21 cellular contexts compared by ENCODE assay signal in the genomic region with DNA sequence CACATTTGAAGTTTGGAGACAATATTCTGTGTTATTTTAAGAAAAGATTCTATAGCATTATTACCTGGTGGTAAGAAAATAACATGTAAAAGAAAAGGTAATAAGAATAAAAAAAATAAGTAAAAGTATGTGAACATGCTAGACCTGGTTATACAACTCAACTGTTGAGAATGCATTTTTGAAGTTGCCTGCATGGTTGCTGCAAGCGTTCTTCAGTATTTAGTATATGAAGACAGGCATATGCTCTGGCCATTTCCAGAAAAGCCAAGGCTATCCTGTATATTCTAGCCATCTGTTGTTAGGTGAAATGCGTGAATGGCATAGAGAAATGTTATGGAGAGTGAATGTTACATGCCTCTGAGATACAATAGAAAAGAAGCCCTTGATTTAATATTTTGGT.
"Had no signal": no experiment of that assay in that cellular context is flagged by ENCODE, and none has a peak within 500 bp of the region (broad histone marks: within the 10 kb centered on the region; RNA-seq: fewer than 3 reads in every experiment).

No MANE protein-coding gene starts in this region.

- H3K4me1 Mint-ChIP-seq: stimulated activated effector memory CD8-positive, alpha-beta T cell treated with anti-CD3 and anti-CD28 coated beads, Interleukin-12 subunit alpha, Interleukin-12 subunit beta, amount 100 ng/mL, for 72 hours had no signal

- H3K4me1 ChIP-seq: prostate gland, testis, upper lobe of right lung had no signal

- ATAC-seq: esophagus mucosa; gastrocnemius medialis; left cardiac atrium; naive thymus-derived CD8-positive, alpha-beta T cell; sciatic nerve; stimulated activated effector memory CD8-positive, alpha-beta T cell treated with anti-CD3 and anti-CD28 coated beads, Interleukin-12 subunit alpha, Interleukin-12 subunit beta, amount 100 ng/mL, for 72 hours; stimulated activated naive CD8-positive, alpha-beta T cell treated with anti-CD3 and anti-CD28 coated beads, Interleukin-15, Interleukin-2, amounts not matched to agents 100 U/mL and 50 U/mL, for 24 hours; upper lobe of right lung had no signal

- H3K27ac Mint-ChIP-seq: naive thymus-derived CD8-positive, alpha-beta T cell; nephron progenitor cell; stimulated activated effector memory CD8-positive, alpha-beta T cell treated with anti-CD3 and anti-CD28 coated beads, Interleukin-12 subunit alpha, Interleukin-12 subunit beta, amount 100 ng/mL, for 72 hours had no signal

- H3K9me3 Mint-ChIP-seq: naive thymus-derived CD8-positive, alpha-beta T cell; nephron progenitor cell; stimulated activated effector memory CD8-positive, alpha-beta T cell treated with anti-CD3 and anti-CD28 coated beads, Interleukin-12 subunit alpha, Interleukin-12 subunit beta, amount 100 ng/mL, for 72 hours had no signal

- DNase-seq: cortex of kidney; gastrocnemius medialis; head of caudate nucleus; left cardiac atrium; left lung; naive thymus-derived CD8-positive, alpha-beta T cell; nephron progenitor cell; nucleus accumbens; stimulated activated CD4-positive, alpha-beta T cell treated with anti-CD3 and anti-CD28 coated beads, Interleukin-2, amount 100 ng/mL, for 24 hours; stimulated activated CD4-positive, alpha-beta T cell treated with anti-CD3 and anti-CD28 coated beads, Interleukin-4, amount 100 ng/mL, for 24 hours; stimulated activated naive CD8-positive, alpha-beta T cell treated with anti-CD3 and anti-CD28 coated beads, Interleukin-15, Interleukin-2, amounts not matched to agents 100 U/mL and 50 U/mL, for 24 hours; substantia nigra; testis; tibial artery; upper lobe of right lung; uterus had no signal

- H3K4me3 Mint-ChIP-seq: naive thymus-derived CD8-positive, alpha-beta T cell; nephron progenitor cell; stimulated activated effector memory CD8-positive, alpha-beta T cell treated with anti-CD3 and anti-CD28 coated beads, Interleukin-12 subunit alpha, Interleukin-12 subunit beta, amount 100 ng/mL, for 72 hours had no signal

- H3K27me3 ChIP-seq: gastrocnemius medialis, left lung, right atrium auricular region, testis, tibial artery, upper lobe of right lung, uterus had no signal

- H3K36me3 Mint-ChIP-seq: naive thymus-derived CD8-positive, alpha-beta T cell; stimulated activated effector memory CD8-positive, alpha-beta T cell treated with anti-CD3 and anti-CD28 coated beads, Interleukin-12 subunit alpha, Interleukin-12 subunit beta, amount 100 ng/mL, for 72 hours had no signal

- H3K9me3 ChIP-seq: gastrocnemius medialis, left lung, prostate gland, right atrium auricular region, testis, tibial artery, upper lobe of right lung, uterus had no signal

- H3K4me3 ChIP-seq: gastrocnemius medialis, left lung, prostate gland, right atrium auricular region, testis, tibial artery, upper lobe of right lung, uterus had no signal

- H3K27ac ChIP-seq: gastrocnemius medialis, left lung, prostate gland, right atrium auricular region, testis, tibial artery, upper lobe of right lung, uterus had no signal

- H3K36me3 ChIP-seq: gastrocnemius medialis, left lung, prostate gland, right atrium auricular region, tibial artery, upper lobe of right lung, uterus had no signal
